ENCODE assay signal across 12 cellular contexts in genomic region chr6:42086046-42086664, GRCh38. TPM values are rescaled to one million over a fixed set of nuclear protein-coding genes. Genes with fewer than 3 reads are reported as not detected.
DNase-seq lines count a peak whose midpoint lies in the region; TF ChIP-seq lines count a peak whose summit lies in the region.
"Had no signal": no experiment of that assay in that cellular context is flagged by ENCODE, and none has a peak within 500 bp of the region (broad histone marks: within the 10 kb centered on the region; RNA-seq: fewer than 3 reads in every experiment).

No MANE protein-coding gene starts in this region.

- H2AFZ ChIP-seq in fibroblast of lung (ENCODE audit: low read length) (no peak overlapping the region), PC-9 (no peak overlapping the region)

- peak; percentile 31 for TF ChIP-seq CTCF in BE2C (IDR thresholded peaks at IDR 0.05; ENCODE audit: low read depth, low read length)
- peak; percentile 14 for TF ChIP-seq CTCF in NB4 (IDR thresholded peaks at IDR 0.05; ENCODE audit: low read depth, low read length)
- TF ChIP-seq CTCF in fibroblast of lung (conservative IDR thresholded peaks at IDR 0.05 in 1 of 2, IDR thresholded peaks at IDR 0.05 in 1 of 2; ENCODE audit: low read depth in 1 of 2, low read length in 2 of 2): peak; percentile 8 to 39
- peak; percentile 25 for TF ChIP-seq CTCF in mesothelial cell of epicardium (IDR thresholded peaks at IDR 0.05; ENCODE audit: unreplicated experiment)
- TF ChIP-seq CTCF in PC-9 (conservative IDR thresholded peaks at IDR 0.05): no peak; the same call in 1 of the 2 replicates

- H3K9me2 ChIP-seq in PC-9 (ENCODE audit: insufficient read depth): no peaks in the 10 kb centered on the region

- H3K9ac ChIP-seq in fibroblast of lung (ENCODE audit: insufficient read depth, low read length): no peak overlapping the region

- no peak overlapping the region for H3K4me3 ChIP-seq in BE2C (ENCODE audit: low read depth, low read length)
- H3K4me3 ChIP-seq in NB4 (ENCODE audit: low read depth, low read length): no peak overlapping the region
- H3K4me3 ChIP-seq in fibroblast of lung (replicated peaks in 1 of 4; ENCODE audit: control extremely low read depth in 1 of 4, insufficient read depth in 1 of 4, low read depth in 3 of 4, low read length in 4 of 4): no peak overlapping the region
- H3K4me3 ChIP-seq in PC-9: no peak overlapping the region
- H3K4me3 ChIP-seq: esophagus muscularis mucosa, psoas muscle had no signal

- no peaks in the 10 kb centered on the region for H3K4me1 ChIP-seq in BE2C
- H3K4me1 ChIP-seq in fibroblast of lung (ENCODE audit: control insufficient read depth, extremely low read depth, insufficient read depth, low read length): peaks cover 2% of the 10 kb centered on the region
- peaks cover 29% of the 10 kb centered on the region for H3K4me1 ChIP-seq in PC-9 (replicated peaks; ENCODE audit: insufficient read depth)
- H3K4me1 ChIP-seq: psoas muscle had no signal

- CTCF ChIA-PET in PC-9 (lab: Charles Lee): interaction anchor here (0.6 kb wide), 1 partner anchor 32 kb away, joined by 15 read pairs; no protein-coding TSS in a partner anchor

- H3K4me3 Mint-ChIP-seq in mesothelial cell of epicardium: no peak overlapping the region

- no TSS peak for BruUV-seq in PC-9 (replicated peaks; lab: Mats Ljungman, UMichigan)

- DNase-seq in BE2C (no peak), NB4 (ENCODE audit: low read depth) (no peak), fibroblast of lung (ENCODE audit: low read depth in 2 of 2) (peak in 1 of 2 donors; percentile 17), mesothelial cell of epicardium (ENCODE audit: low spot score in 2 of 2, unreplicated experiment in 2 of 2) (no peak), NCI-H510A (lab: John Stamatoyannopoulos, UW) (no peak), cerebellar nuclear complex (lab: John Stamatoyannopoulos, UW) (no peak), PC-9 (no peak), GDM1 (lab: John Stamatoyannopoulos, UW) (no peak)
- DNase-seq: NCI-H146, T1000 had no signal

- no peaks in the 10 kb centered on the region for H3K4me1 Mint-ChIP-seq in mesothelial cell of epicardium

- H3K79me2 ChIP-seq in fibroblast of lung (ENCODE audit: control insufficient read depth, insufficient read depth, low read length): no peaks in the 10 kb centered on the region
- H3K79me2 ChIP-seq in PC-9 (ENCODE audit: low read depth): no peaks in the 10 kb centered on the region

- H3K27me3 ChIP-seq in BE2C: no peaks in the 10 kb centered on the region
- H3K27me3 ChIP-seq in fibroblast of lung (ENCODE audit: control insufficient read depth, insufficient read depth, low read length): no peaks in the 10 kb centered on the region
- H3K27me3 ChIP-seq in PC-9 (ENCODE audit: insufficient read depth, low read depth): no peaks in the 10 kb centered on the region
- H3K27me3 ChIP-seq: esophagus muscularis mucosa had no signal

- H3K27ac Mint-ChIP-seq in mesothelial cell of epicardium: no peak overlapping the region

- POLR2A ChIA-PET in PC-9 (lab: Charles Lee; ENCODE audit: unreplicated experiment): interaction anchor here (0.6 kb wide), 1 partner anchor 29 kb away, joined by 3 read pairs; no protein-coding TSS in a partner anchor

- H4K20me1 ChIP-seq in fibroblast of lung (ENCODE audit: control insufficient read depth, extremely low read depth, insufficient read depth, low read length): no peaks in the 10 kb centered on the region
- H4K20me1 ChIP-seq in PC-9 (ENCODE audit: insufficient read depth): no peaks in the 10 kb centered on the region

- no peak for TF ChIP-seq POLR2A in NB4 (IDR thresholded peaks at IDR 0.05; ENCODE audit: extremely low read depth, insufficient read length)

- H3K9me3 Mint-ChIP-seq in mesothelial cell of epicardium: no peaks in the 10 kb centered on the region

- H3K36me3 Mint-ChIP-seq in mesothelial cell of epicardium: peaks cover 7% of the 10 kb centered on the region

- H3K9me3 ChIP-seq in BE2C (no peaks in the 10 kb centered on the region), fibroblast of lung (ENCODE audit: control insufficient read depth, insufficient read depth, low read depth, low read length) (no peaks in the 10 kb centered on the region), PC-9 (ENCODE audit: insufficient read depth, low read depth) (no peaks in the 10 kb centered on the region)
- H3K9me3 ChIP-seq: esophagus muscularis mucosa, psoas muscle had no signal

- H3K4me2 ChIP-seq in fibroblast of lung (ENCODE audit: extremely low read depth, insufficient read depth, low read length) (no peak overlapping the region), PC-9 (no peak overlapping the region)

- H3K27ac ChIP-seq in fibroblast of lung (ENCODE audit: insufficient read depth, low read length) (no peak overlapping the region), PC-9 (no peak overlapping the region)
- H3K27ac ChIP-seq: esophagus muscularis mucosa, psoas muscle had no signal

- peaks cover 41% of the 10 kb centered on the region; the same call in 1 of the 2 replicates for H3F3A ChIP-seq in PC-9 (ENCODE audit: insufficient read depth, low read depth)

- intact Hi-C loops in PC-9 (cut with micrococcal nuclease; ENCODE audit: unreplicated experiment): no loop called here

- no peaks in the 10 kb centered on the region for H3K27me3 Mint-ChIP-seq in mesothelial cell of epicardium (ENCODE audit: low read depth)

- H3K36me3 ChIP-seq in BE2C (no peaks in the 10 kb centered on the region), fibroblast of lung (ENCODE audit: control insufficient read depth, insufficient read depth, low read length) (no peaks in the 10 kb centered on the region), PC-9 (ENCODE audit: low read depth) (no peaks in the 10 kb centered on the region)

RNA-seq across cellular contexts. Expression of gene TAF8, which starts 35.8 kb away (rescaled TPM):
- 30.5 TPM for polyA plus RNA-seq in BE2C (2012; ENCODE audit: insufficient read depth, insufficient read length, low read depth)
- 12.6 and 13.9 TPM in 2 replicates for total RNA-seq in fibroblast of lung
- polyA plus RNA-seq in fibroblast of lung: 14.0 and 17.4 TPM in 2 replicates
- polyA plus RNA-seq in fibroblast of lung (2012): 10.0 and 11.4 TPM in 2 replicates
- polyA minus RNA-seq in fibroblast of lung (ENCODE audit: low replicate concordance): 24.3 and 29.6 TPM in 2 replicates
- total RNA-seq in mesothelial cell of epicardium: 32.1 to 38.9 TPM (median 36.5 TPM) in 3 replicates
- total RNA-seq in PC-9 (2021): 35.6 and 38.4 TPM in 2 replicates

RNA-seq across cellular contexts. Expression of gene C6orf132, which starts 56.3 kb away (rescaled TPM):
- polyA plus RNA-seq in BE2C (2012; ENCODE audit: insufficient read depth, insufficient read length, low read depth): 1.8 TPM
- 1.0 and 1.2 TPM in 2 replicates for total RNA-seq in fibroblast of lung
- polyA plus RNA-seq in fibroblast of lung: 0.87 and 1.1 TPM in 2 replicates
- polyA plus RNA-seq in fibroblast of lung (2012): 4.7 and 8.0 TPM in 2 replicates
- polyA minus RNA-seq in fibroblast of lung (ENCODE audit: low replicate concordance): 3.7 and 4.6 TPM in 2 replicates
- total RNA-seq in mesothelial cell of epicardium: 22.4 to 23.9 TPM (median 22.5 TPM) in 3 replicates
- total RNA-seq in PC-9 (2021): 49.8 and 53.9 TPM in 2 replicates

Comparison
In these comparisons a context has a peak if more than half of its experiments do, and no peak if none do; other contexts are left out.
1. RNA of gene C6orf132, which starts 56.3 kb away (total RNA-seq): 49.8 to 53.9 TPM in PC-9 and 22.4 to 23.9 TPM in mesothelial cell of epicardium; 1.0 to 1.2 TPM in fibroblast of lung; every median in the first group is over 10 times any median in the second.